17 cellular contexts compared by ENCODE assay signal in the genomic region with DNA sequence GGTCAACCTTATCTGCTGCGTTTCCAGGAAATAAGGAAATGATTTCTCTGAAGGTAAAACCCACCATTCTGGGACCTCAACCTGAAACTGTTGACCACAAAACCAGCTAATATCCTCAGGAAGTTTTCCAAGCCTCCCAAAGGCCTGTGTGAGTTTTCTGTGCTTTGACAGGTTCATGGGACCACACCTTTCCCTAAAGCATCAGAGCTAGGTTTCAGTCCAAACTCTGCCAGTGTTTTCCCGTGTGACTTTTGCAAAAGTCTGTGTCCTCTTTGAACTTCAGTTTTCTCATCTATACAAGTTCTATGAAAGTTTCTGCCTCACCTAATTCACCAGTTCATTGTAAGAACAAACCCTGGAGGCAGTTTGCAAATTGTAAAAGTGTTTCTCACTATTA. TPM values are rescaled to one million over a fixed set of nuclear protein-coding genes. Genes with fewer than 3 reads are reported as not detected.
"Had no signal": no experiment of that assay in that cellular context is flagged by ENCODE, and none has a peak within 500 bp of the region (broad histone marks: within the 10 kb centered on the region; RNA-seq: fewer than 3 reads in every experiment).

No MANE protein-coding gene starts in this region.

- H3K9me3 ChIP-seq: ascending aorta, left lung, upper lobe of left lung had no signal

- H3K4me1 ChIP-seq: ascending aorta, left lung, upper lobe of left lung had no signal

- ATAC-seq: activated CD4-positive, alpha-beta T cell treated with anti-CD3 and anti-CD28 coated beads for 36 hours; activated CD8-positive, alpha-beta T cell treated with anti-CD3 and anti-CD28 coated beads, Interleukin-2, amount 10 ng/mL, durations not matched to agents 7 days and 5 days; left lung; T-cell had no signal

- H3K27me3 Mint-ChIP-seq: T-cell had no signal

- DNase-seq: activated CD4-positive, alpha-beta T cell treated with anti-CD3 and anti-CD28 coated beads for 36 hours; activated CD8-positive, alpha-beta memory T cell treated with anti-CD3 and anti-CD28 coated beads, Interleukin-2, amount 50 U/mL, for 48 hours; activated CD8-positive, alpha-beta T cell treated with anti-CD3 and anti-CD28 coated beads, Interleukin-2, amount 10 ng/mL, durations not matched to agents 7 days and 5 days; activated naive CD8-positive, alpha-beta T cell treated with anti-CD3 and anti-CD28 coated beads, Interleukin-2, amount 10 ng/mL, durations not matched to agents 7 days and 5 days; effector memory CD4-positive, alpha-beta T cell; left lung; stimulated activated CD4-positive, alpha-beta T cell treated with anti-CD3 and anti-CD28 coated beads, Interleukin-12 subunit alpha, Interleukin-12 subunit beta, amount 100 ng/mL, for 4 hours; stimulated activated naive CD4-positive, alpha-beta T cell; substantia nigra; T-cell; T1000; upper lobe of left lung had no signal

- H3K27me3 ChIP-seq: ascending aorta, cardiac muscle cell, left lung, upper lobe of left lung had no signal

- H3K4me3 ChIP-seq: ascending aorta, cardiac muscle cell, left lung, upper lobe of left lung had no signal

- H3K27ac Mint-ChIP-seq: activated CD4-positive, alpha-beta T cell treated with anti-CD3 and anti-CD28 coated beads for 36 hours; activated CD8-positive, alpha-beta T cell treated with anti-CD3 and anti-CD28 coated beads, Interleukin-2, amount 10 ng/mL, durations not matched to agents 7 days and 5 days; memory B cell; T-cell had no signal

- H3K36me3 Mint-ChIP-seq: activated naive CD8-positive, alpha-beta T cell treated with anti-CD3 and anti-CD28 coated beads, Interleukin-2, amount 10 ng/mL, durations not matched to agents 7 days and 5 days; memory B cell; T-cell had no signal

- H3K4me1 Mint-ChIP-seq: activated CD4-positive, alpha-beta T cell treated with anti-CD3 and anti-CD28 coated beads for 36 hours; memory B cell had no signal

- H3K4me3 Mint-ChIP-seq: activated CD4-positive, alpha-beta T cell treated with anti-CD3 and anti-CD28 coated beads for 36 hours; activated CD8-positive, alpha-beta T cell treated with anti-CD3 and anti-CD28 coated beads, Interleukin-2, amount 10 ng/mL, durations not matched to agents 7 days and 5 days; activated naive CD8-positive, alpha-beta T cell treated with anti-CD3 and anti-CD28 coated beads, Interleukin-2, amount 10 ng/mL, durations not matched to agents 7 days and 5 days; memory B cell; T-cell had no signal

- H3K27ac ChIP-seq: ascending aorta, cardiac muscle cell, left lung, upper lobe of left lung had no signal

- H3K9me3 Mint-ChIP-seq: activated naive CD8-positive, alpha-beta T cell treated with anti-CD3 and anti-CD28 coated beads, Interleukin-2, amount 10 ng/mL, durations not matched to agents 7 days and 5 days; memory B cell; T-cell had no signal

- H3K36me3 ChIP-seq: ascending aorta, cardiac muscle cell, left lung, upper lobe of left lung had no signal

RNA-seq across cellular contexts. Expression of gene VSNL1, which starts 39.8 kb away (rescaled TPM):
- total RNA-seq: activated CD4-positive, alpha-beta T cell treated with anti-CD3 and anti-CD28 coated beads for 36 hours; activated CD8-positive, alpha-beta T cell treated with anti-CD3 and anti-CD28 coated beads, Interleukin-2, amount 10 ng/mL, durations not matched to agents 7 days and 5 days; activated naive CD8-positive, alpha-beta T cell treated with anti-CD3 and anti-CD28 coated beads, Interleukin-2, amount 10 ng/mL, durations not matched to agents 7 days and 5 days; ascending aorta; epithelial cell of proximal tubule; osteocyte had no signal
